In genomic region chr5:17807069-17807468, GRCh38 we compare ENCODE assay signal across 21 cellular contexts.
"Had no signal": no experiment of that assay in that cellular context is flagged by ENCODE, and none has a peak within 500 bp of the region (broad histone marks: within the 10 kb centered on the region; RNA-seq: fewer than 3 reads in every experiment).

No MANE protein-coding gene starts in this region.

- H3K9me3 ChIP-seq: esophagus muscularis mucosa, gastroesophageal sphincter, heart right ventricle, left ventricle myocardium inferior, tibial artery had no signal

- H3K4me1 ChIP-seq: esophagus muscularis mucosa, gastroesophageal sphincter, heart right ventricle, left ventricle myocardium inferior, tibial artery had no signal

- H3K27me3 Mint-ChIP-seq: activated CD4-positive, alpha-beta T cell treated with anti-CD3 and anti-CD28 coated beads, Interleukin-2, amount 10 ng/mL, durations not matched to agents 7 days and 5 days had no signal

- H3K4me3 Mint-ChIP-seq: activated CD4-positive, alpha-beta T cell treated with anti-CD3 and anti-CD28 coated beads, Interleukin-2, amount 10 ng/mL, durations not matched to agents 7 days and 5 days; activated CD8-positive, alpha-beta T cell treated with anti-CD3 and anti-CD28 coated beads, Interleukin-2, amount 10 ng/mL, durations not matched to agents 7 days and 5 days; activated naive CD4-positive, alpha-beta T cell treated with anti-CD3 and anti-CD28 coated beads for 36 hours; activated T-cell treated with anti-CD3 and anti-CD28 coated beads, Interleukin-2, amount 50 U/mL, for 4 hours; nephron had no signal

- H3K27ac ChIP-seq: brain microvascular endothelial cell, esophagus muscularis mucosa, gastroesophageal sphincter, heart right ventricle, left ventricle myocardium inferior, tibial artery had no signal

- H3K4me1 Mint-ChIP-seq: activated CD4-positive, alpha-beta T cell treated with anti-CD3 and anti-CD28 coated beads, Interleukin-2, amount 10 ng/mL, durations not matched to agents 7 days and 5 days had no signal

- H3K36me3 ChIP-seq: brain microvascular endothelial cell, esophagus muscularis mucosa, gastroesophageal sphincter, heart right ventricle, left ventricle myocardium inferior, tibial artery had no signal

- H3K9me3 Mint-ChIP-seq: activated CD4-positive, alpha-beta T cell treated with anti-CD3 and anti-CD28 coated beads, Interleukin-2, amount 10 ng/mL, durations not matched to agents 7 days and 5 days; activated T-cell treated with anti-CD3 and anti-CD28 coated beads, Interleukin-2, amount 50 U/mL, for 4 hours; nephron had no signal

- H3K4me3 ChIP-seq: esophagus muscularis mucosa, gastroesophageal sphincter, heart right ventricle, left ventricle myocardium inferior, tibial artery had no signal

- ATAC-seq: activated CD8-positive, alpha-beta T cell treated with anti-CD3 and anti-CD28 coated beads, Interleukin-2, amount 10 ng/mL, durations not matched to agents 7 days and 5 days; activated T-cell treated with anti-CD3 and anti-CD28 coated beads, Interleukin-2, amount 50 U/mL, for 4 hours; gastroesophageal sphincter; heart right ventricle had no signal

- DNase-seq: activated CD4-positive, alpha-beta T cell treated with anti-CD3 and anti-CD28 coated beads, Interleukin-2, amount 10 ng/mL, durations not matched to agents 7 days and 5 days; activated CD8-positive, alpha-beta memory T cell treated with anti-CD3 and anti-CD28 coated beads, Interleukin-2, amount 50 U/mL, for 4 hours; activated CD8-positive, alpha-beta T cell treated with anti-CD3 and anti-CD28 coated beads, Interleukin-2, amount 10 ng/mL, durations not matched to agents 7 days and 5 days; activated naive CD4-positive, alpha-beta T cell treated with anti-CD3 and anti-CD28 coated beads for 36 hours; activated T-cell treated with anti-CD3 and anti-CD28 coated beads, Interleukin-2, amount 50 U/mL, for 4 hours; brain microvascular endothelial cell; central memory CD4-positive, alpha-beta T cell; effector CD8-positive, alpha-beta T cell; heart right ventricle; kidney glomerular epithelial cell; left ventricle myocardium inferior; mammary epithelial cell; midbrain; occipital lobe; posterior cingulate gyrus; stimulated activated CD8-positive, alpha-beta memory T cell treated with anti-CD3 and anti-CD28 coated beads, Interleukin-4, amount 100 ng/mL, for 48 hours; stimulated activated naive CD4-positive, alpha-beta T cell; tibial artery had no signal

- H3K27ac Mint-ChIP-seq: activated CD4-positive, alpha-beta T cell treated with anti-CD3 and anti-CD28 coated beads, Interleukin-2, amount 10 ng/mL, durations not matched to agents 7 days and 5 days; activated CD8-positive, alpha-beta T cell treated with anti-CD3 and anti-CD28 coated beads, Interleukin-2, amount 10 ng/mL, durations not matched to agents 7 days and 5 days; activated naive CD4-positive, alpha-beta T cell treated with anti-CD3 and anti-CD28 coated beads for 36 hours; nephron had no signal

- H3K27me3 ChIP-seq: brain microvascular endothelial cell, esophagus muscularis mucosa, gastroesophageal sphincter, heart right ventricle, tibial artery had no signal
